12 cellular contexts compared by ENCODE assay signal in genomic region chr1:9705337-9706098, GRCh38. TPM values are rescaled to one million over a fixed set of nuclear protein-coding genes. Genes with fewer than 3 reads are reported as not detected.
A peak's percentile ranks its signal among the peaks of the same experiment; 100 is the strongest.
DNase-seq lines count a peak whose midpoint lies in the region; ATAC-seq and TF ChIP-seq lines count a peak whose summit lies in the region.
"Had no signal": no experiment of that assay in that cellular context is flagged by ENCODE, and none has a peak within 500 bp of the region (broad histone marks: within the 10 kb centered on the region; RNA-seq: fewer than 3 reads in every experiment).

No MANE protein-coding gene starts in this region.

- H4K5ac ChIP-seq in IMR-90 (ENCODE audit: low read depth, low read length): no peak overlapping the region

- BruUV-seq in IMR-90 (replicated peaks; lab: Mats Ljungman, UMichigan): no TSS peak

- H3K14ac ChIP-seq in IMR-90 (replicated peaks; ENCODE audit: low read depth, low read length): peak overlapping the region; percentile 73; the same call in 1 of the 2 replicates

- peaks cover 42 to 82% (median 61%) of the 10 kb centered on the region in 4 donors for H3K4me1 Mint-ChIP-seq in CD4-positive, alpha-beta memory T cell
- peaks cover 27 to 83% (median 77%) of the 10 kb centered on the region in 4 donors for H3K4me1 Mint-ChIP-seq in naive thymus-derived CD8-positive, alpha-beta T cell

- H2BK5ac ChIP-seq in IMR-90 (ENCODE audit: low read depth, low read length, poor library complexity, severe bottlenecking): peak overlapping the region; percentile 81

- CTCF ChIA-PET in CD4-positive, alpha-beta memory T cell (lab: Charles Lee; ENCODE audit: partially characterized antibody): interaction anchor here (0.7 to 4.0 kb wide), 4 partner anchors 10 to 89 kb away, joined by 3 to 44 read pairs (median 4); no protein-coding TSS in a partner anchor
- CTCF ChIA-PET in IMR-90 (lab: Yijun Ruan, JAX): no interaction called here

- intact Hi-C loops in CD4-positive, alpha-beta memory T cell (cut with micrococcal nuclease): no loop called here
- intact Hi-C loops in IMR-90 (cut with micrococcal nuclease): no loop called here

- no peaks in the 10 kb centered on the region for H3K27me3 ChIP-seq in CD4-positive, alpha-beta memory T cell (ENCODE audit: insufficient read depth, low read length)
- no peaks in the 10 kb centered on the region for H3K27me3 ChIP-seq in IMR-90 (ENCODE audit: control insufficient read depth, insufficient read depth, low read length)
- H3K27me3 ChIP-seq: dorsolateral prefrontal cortex, pancreas had no signal

- peaks cover 16% of the 10 kb centered on the region for H3K9me1 ChIP-seq in IMR-90 (ENCODE audit: insufficient read depth, low read length)

- H3K4ac ChIP-seq in IMR-90 (ENCODE audit: low read depth, low read length): peak overlapping the region; percentile 93

- TF ChIP-seq CTCF in IMR-90 (conservative IDR thresholded peaks at IDR 0.05; ENCODE audit: low read depth, low read length): no peak
- no peak for TF ChIP-seq CTCF in omental fat pad (IDR thresholded peaks at IDR 0.05)

- no CpG with 5 or more reads among the region's 8 CpGs for WGBS in IMR-90 (ENCODE audit: extremely low coverage in 2 of 2, insufficient read length in 1 of 2), 2 experiments

- no peak overlapping the region for H3K56ac ChIP-seq in IMR-90 (ENCODE audit: extremely low read depth, insufficient read depth, low read length)

- peaks cover 28 to 39% of the 10 kb centered on the region in 2 donors for H3K36me3 Mint-ChIP-seq in CD4-positive, alpha-beta memory T cell
- H3K36me3 Mint-ChIP-seq in naive thymus-derived CD8-positive, alpha-beta T cell: peaks cover 7 to 79% (median 13%) of the 10 kb centered on the region in 3 donors

- peak overlapping the region; percentile 75; the same call in 1 of the 2 replicates for H4K91ac ChIP-seq in IMR-90 (ENCODE audit: insufficient read depth, low read depth, low read length)

- H3K79me1 ChIP-seq in IMR-90 (ENCODE audit: low read depth in 1 of 2, low read length in 2 of 2): peaks cover 19 to 45% of the 10 kb centered on the region in 2 experiments

- no peaks in the 10 kb centered on the region for H3K9me3 ChIP-seq in CD4-positive, alpha-beta memory T cell (ENCODE audit: control insufficient read depth in 1 of 2, low read length in 2 of 2)
- no peaks in the 10 kb centered on the region for H3K9me3 ChIP-seq in IMR-90 (ENCODE audit: control insufficient read depth, insufficient read depth, low read length)
- H3K9me3 ChIP-seq: pancreas had no signal

- dilution Hi-C loops in IMR-90 (cut with HindIII; ENCODE audit: low sequenced_read_pairs, unreplicated experiment): no loop called here

- H2BK20ac ChIP-seq in IMR-90 (ENCODE audit: low read depth, low read length): peak overlapping the region; percentile 87

- H3K27ac Mint-ChIP-seq in CD4-positive, alpha-beta memory T cell: peak overlapping the region; percentile 20 to 78 (median 66)
- peak overlapping the region; percentile 13 to 92 (median 74) for H3K27ac Mint-ChIP-seq in naive thymus-derived CD8-positive, alpha-beta T cell

- in situ Hi-C loops in IMR-90 (cut with MboI; ENCODE audit: low sequenced_read_pairs): no loop called here

- H3K23ac ChIP-seq in IMR-90 (ENCODE audit: low read depth, low read length): no peak overlapping the region

- peaks cover 62% of the 10 kb centered on the region for H3K4me1 ChIP-seq in CD4-positive, alpha-beta memory T cell (ENCODE audit: insufficient read depth, low read length)
- H3K4me1 ChIP-seq in IMR-90 (ENCODE audit: control insufficient read depth, insufficient read depth, low read length): peaks cover 8% of the 10 kb centered on the region; the same call in 1 of the 2 replicates
- H3K4me1 ChIP-seq: pancreas had no signal

- H3K4me3 Mint-ChIP-seq in CD4-positive, alpha-beta memory T cell: peak overlapping the region in 6 of 8 donors; percentile 30 to 75 (median 50)
- peak overlapping the region in 9 of 10 donors; percentile 42 to 71 (median 59) for H3K4me3 Mint-ChIP-seq in naive thymus-derived CD8-positive, alpha-beta T cell

- H4K8ac ChIP-seq in IMR-90 (ENCODE audit: low read depth in 2 of 2, low read length in 2 of 2): peak overlapping the region in 1 of 2 experiments; percentile 61; a peak in 2 of 4 replicates

- H3K9me3 Mint-ChIP-seq in CD4-positive, alpha-beta memory T cell: peaks cover 0 to 2% (median 0%) of the 10 kb centered on the region in 8 donors
- no peaks in the 10 kb centered on the region for H3K9me3 Mint-ChIP-seq in naive thymus-derived CD8-positive, alpha-beta T cell

- peak overlapping the region; percentile 42; the same call in 1 of the 2 replicates for H3K18ac ChIP-seq in IMR-90 (ENCODE audit: low read depth, low read length)

- no peak overlapping the region for H3K4me3 ChIP-seq in CD4-positive, alpha-beta memory T cell (ENCODE audit: low read length in 2 of 2)
- no peak overlapping the region for H3K4me3 ChIP-seq in IMR-90 (ENCODE audit: insufficient read depth, low read depth, low read length)
- H3K4me3 ChIP-seq: dorsolateral prefrontal cortex, pancreas had no signal

- H3K4me2 ChIP-seq in IMR-90 (ENCODE audit: low read depth, low read length): peak overlapping the region; percentile 57; the same call in 1 of the 2 replicates

- POLR2A ChIA-PET in CD4-positive, alpha-beta memory T cell (lab: Charles Lee; ENCODE audit: partially characterized antibody): interaction anchor here (0.7 to 9.0 kb wide), 4 partner anchors 9 to 53 kb away, joined by 3 to 85 read pairs (median 14); partner anchors contain the start of gene PIK3CD
- POLR2A ChIA-PET in IMR-90 (lab: Charles Lee; ENCODE audit: unreplicated experiment): no interaction called here
- POLR2A ChIA-PET in naive thymus-derived CD8-positive, alpha-beta T cell (lab: Charles Lee): interaction anchor here (0.7 to 46.6 kb wide), 7 partner anchors 6 to 321 kb away, joined by 3 to 1258 read pairs (median 6); partner anchors contain the start of gene PIK3CD

- H2AK9ac ChIP-seq in IMR-90 (replicated peaks; ENCODE audit: low read depth, low read length, poor library complexity): no peak overlapping the region

- peak; percentile 57 for ATAC-seq in IMR-90 (ENCODE audit: low read depth)
- ATAC-seq in naive thymus-derived CD8-positive, alpha-beta T cell: no peak
- ATAC-seq in omental fat pad (ENCODE audit: low FRiP score): no peak
- no peak for ATAC-seq in HG03469 (IDR thresholded peaks at IDR 0.05; ENCODE audit: unreplicated experiment)

- TF ChIP-seq RAD21 in IMR-90 (IDR thresholded peaks at IDR 0.05; ENCODE audit: low read length): no peak

- no peak overlapping the region for H2AFZ ChIP-seq in IMR-90 (replicated peaks; ENCODE audit: low read length, poor library complexity)

- H3K27me3 Mint-ChIP-seq in CD4-positive, alpha-beta memory T cell: no peaks in the 10 kb centered on the region
- H3K27me3 Mint-ChIP-seq in naive thymus-derived CD8-positive, alpha-beta T cell: no peaks in the 10 kb centered on the region

- peak overlapping the region; percentile 56; the same call in 1 of the 2 replicates for H2AK5ac ChIP-seq in IMR-90 (ENCODE audit: low read depth, low read length)

- no peak for TF ChIP-seq POLR2A in IMR-90 (IDR thresholded peaks at IDR 0.05; ENCODE audit: low read depth, low read length)

- no peak overlapping the region for H3K27ac ChIP-seq in CD4-positive, alpha-beta memory T cell (ENCODE audit: low read depth, low read length)
- H3K27ac ChIP-seq in IMR-90 (ENCODE audit: insufficient read depth, low read length): no peak overlapping the region
- H3K27ac ChIP-seq: dorsolateral prefrontal cortex, pancreas, WERI-Rb-1 had no signal

- H3K36me3 ChIP-seq in CD4-positive, alpha-beta memory T cell (ENCODE audit: insufficient read depth, low read length): peaks cover 8% of the 10 kb centered on the region
- H3K36me3 ChIP-seq in IMR-90 (ENCODE audit: control insufficient read depth, insufficient read depth, low read length): peaks cover 2% of the 10 kb centered on the region
- H3K36me3 ChIP-seq: pancreas, WERI-Rb-1 had no signal

- no peak overlapping the region for H3K9ac ChIP-seq in IMR-90 (ENCODE audit: low read depth, low read length)

- H2BK120ac ChIP-seq in IMR-90 (ENCODE audit: low read depth, low read length): peak overlapping the region; percentile 92

- peaks cover 3% of the 10 kb centered on the region; the same call in 1 of the 2 replicates for H4K20me1 ChIP-seq in IMR-90 (ENCODE audit: insufficient read depth, low read length)

- H2BK15ac ChIP-seq in IMR-90 (ENCODE audit: low read depth, low read length): peak overlapping the region; percentile 39; the same call in 1 of the 3 replicates

- no peak for DNase-seq in CD4-positive, alpha-beta memory T cell
- DNase-seq in IMR-90 (peak; percentile 64), amniotic epithelial cell (ENCODE audit: low read depth) (peak; percentile 20), NCI-H1092 (lab: John Stamatoyannopoulos, UW) (no peak), omental fat pad (ENCODE audit: low spot score) (no peak)
- peak in 1 of 10 donors; percentile 15 for DNase-seq in naive thymus-derived CD8-positive, alpha-beta T cell
- DNase-seq: activated naive CD4-positive, alpha-beta T cell treated with Interleukin-2 at 50 U/mL for 16 hours; dorsolateral prefrontal cortex; NCI-H446 treated with DMSO at 0.1 percent for 48 hours; pancreas; WERI-Rb-1 had no signal

TF ChIP-seq in IMR-90, 13 proteins besides CTCF, POLR2A, EP300 and RAD21:
- TF ChIP-seq CEBPB (IDR thresholded peaks at IDR 0.05; ENCODE audit: low read depth, low read length) (peak; percentile 77), FOS (IDR thresholded peaks at IDR 0.05; ENCODE audit: low read depth, low read length) (peak; percentile 30; the same call in 1 of the 2 replicates)
- TF ChIP-seq, protein P1, sequence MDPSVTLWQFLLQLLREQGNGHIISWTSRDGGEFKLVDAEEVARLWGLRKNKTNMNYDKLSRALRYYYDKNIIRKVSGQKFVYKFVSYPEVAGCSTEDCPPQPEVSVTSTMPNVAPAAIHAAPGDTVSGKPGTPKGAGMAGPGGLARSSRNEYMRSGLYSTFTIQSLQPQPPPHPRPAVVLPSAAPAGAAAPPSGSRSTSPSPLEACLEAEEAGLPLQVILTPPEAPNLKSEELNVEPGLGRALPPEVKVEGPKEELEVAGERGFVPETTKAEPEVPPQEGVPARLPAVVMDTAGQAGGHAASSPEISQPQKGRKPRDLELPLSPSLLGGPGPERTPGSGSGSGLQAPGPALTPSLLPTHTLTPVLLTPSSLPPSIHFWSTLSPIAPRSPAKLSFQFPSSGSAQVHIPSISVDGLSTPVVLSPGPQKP (IDR thresholded peaks at IDR 0.05; ENCODE audit: borderline replicate concordance, low read depth, low read length): no peak

RNA-seq across cellular contexts. Expression of gene PIK3CD, which starts 54.0 kb away (rescaled TPM):
- total RNA-seq in CD4-positive, alpha-beta memory T cell: 100 to 1,000 TPM; 220 to 236 TPM
- polyA plus RNA-seq in CD4-positive, alpha-beta memory T cell: 100 to 1,000 TPM in 1 of 2 donors, 10 to 100 TPM in 1; 57.1 to 110 TPM
- total RNA-seq in IMR-90 (2012; rRNA removed) (5.0 and 5.6 TPM in 2 replicates), omental fat pad (10 to 100 TPM; 16.5 to 23.0 (median 18.2) TPM)
- polyA plus RNA-seq in IMR-90 (2012; rRNA removed): 12.1 and 13.6 TPM in 2 replicates
- polyA plus RNA-seq in IMR-90 (2012; cell fraction: cytosol; rRNA removed): 9.1 and 12.9 TPM in 2 replicates
- polyA plus RNA-seq in IMR-90 (2012; cell fraction: nucleus; rRNA removed; ENCODE audit: low replicate concordance): 34.1 and 56.0 TPM in 2 replicates
- 100 to 1,000 TPM; 334 to 343 TPM for total RNA-seq in naive thymus-derived CD8-positive, alpha-beta T cell
- 100 to 1,000 TPM in 1 of 3 donors, 10 to 100 TPM in 2; 56.8 to 166 (median 87.4) TPM for polyA plus RNA-seq in naive thymus-derived CD8-positive, alpha-beta T cell

Comparison
In these comparisons a context has a peak if more than half of its experiments do, and no peak if none do; other contexts are left out.
1. DNase-seq: peak in IMR-90 (single experiment) and amniotic epithelial cell (single experiment); none in CD4-positive, alpha-beta memory T cell (0 of 5), NCI-H1092 (single experiment) and omental fat pad (single experiment).
2. RNA of gene PIK3CD, which starts 54.0 kb away (total RNA-seq): 334 to 343 TPM in naive thymus-derived CD8-positive, alpha-beta T cell and 220 to 236 TPM in CD4-positive, alpha-beta memory T cell; 16.5 to 23.0 TPM in omental fat pad and 5.0 to 5.6 TPM in IMR-90; every median in the first group is over 4 times any median in the second.